ENCODE assay signal across 22 cellular contexts in the genomic region with DNA sequence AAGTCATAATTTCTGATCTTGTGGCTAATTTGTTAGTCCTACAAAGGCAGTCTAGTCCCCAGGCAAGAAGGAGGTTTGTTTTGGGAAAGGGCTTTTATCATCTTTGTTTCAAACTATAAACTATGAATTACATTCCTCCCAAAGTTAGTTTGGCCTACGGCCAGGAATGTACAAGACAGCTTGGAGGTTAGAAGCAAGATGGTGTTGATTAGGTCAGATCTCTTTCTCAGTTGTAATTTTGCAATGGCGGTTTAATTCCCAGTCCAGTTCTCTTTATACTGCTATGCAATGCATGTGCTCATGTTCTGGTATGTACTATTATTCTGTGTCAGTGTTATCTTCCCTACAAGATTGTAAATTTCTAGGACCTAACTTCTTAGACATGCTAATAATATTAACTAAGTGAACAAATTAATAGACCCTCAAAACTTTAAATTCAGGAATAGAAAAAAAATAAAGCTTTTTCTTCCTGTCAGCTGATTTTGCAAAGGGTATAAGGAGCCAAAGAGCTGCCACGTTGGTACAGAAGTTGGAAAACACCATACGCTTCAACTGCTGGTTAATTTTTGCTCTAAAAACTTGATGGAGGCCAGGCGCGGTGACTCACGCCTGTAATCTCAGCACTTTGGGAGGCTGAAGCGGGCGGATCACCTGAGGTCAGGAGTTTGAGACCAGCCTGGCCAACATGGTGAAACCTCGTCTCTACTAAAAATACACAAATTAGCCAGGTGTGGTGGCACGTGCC. TPM values are rescaled to one million over a fixed set of nuclear protein-coding genes. Genes with fewer than 3 reads are reported as not detected.
DNase-seq lines count a peak whose midpoint lies in the region; ATAC-seq and TF ChIP-seq lines count a peak whose summit lies in the region.
"Had no signal": no experiment of that assay in that cellular context is flagged by ENCODE, and none has a peak within 500 bp of the region (broad histone marks: within the 10 kb centered on the region; RNA-seq: fewer than 3 reads in every experiment).

No MANE protein-coding gene starts in this region.

- CTCF ChIA-PET in activated CD8-positive, alpha-beta memory T cell treated with anti-CD3 and anti-CD28 coated beads, Interleukin-2, amount 10 ng/mL, durations not matched to agents 7 days and 5 days (lab: Charles Lee): interaction anchor here (1.1 to 1.3 kb wide), 2 partner anchors 22 to 25 kb away, joined by 3 to 4 read pairs; no protein-coding TSS in a partner anchor

- no peaks in the 10 kb centered on the region for H3K4me1 ChIP-seq in uterus
- H3K4me1 ChIP-seq in gastrocnemius medialis: peaks cover 0 to 22% of the 10 kb centered on the region in 2 donors
- H3K4me1 ChIP-seq: BLaER1 had no signal

- no peaks in the 10 kb centered on the region for H3K9me3 ChIP-seq in SK-N-MC (ENCODE audit: low read depth, low read length)
- no peaks in the 10 kb centered on the region for H3K9me3 ChIP-seq in uterus
- no peaks in the 10 kb centered on the region for H3K9me3 ChIP-seq in gastrocnemius medialis
- H3K9me3 ChIP-seq: body of pancreas, upper lobe of left lung had no signal

- H3K36me3 Mint-ChIP-seq in activated CD8-positive, alpha-beta memory T cell treated with anti-CD3 and anti-CD28 coated beads, Interleukin-2, amount 10 ng/mL, durations not matched to agents 7 days and 5 days: peaks cover 12% of the 10 kb centered on the region

- peaks cover 27% of the 10 kb centered on the region for H3K4me1 Mint-ChIP-seq in activated CD8-positive, alpha-beta memory T cell treated with anti-CD3 and anti-CD28 coated beads, Interleukin-2, amount 10 ng/mL, durations not matched to agents 7 days and 5 days

- in situ Hi-C loops in gastrocnemius medialis (cut with MboI; ENCODE audit: low sequenced_read_pairs in 4 of 4): no loop called here

- H3K27me3 Mint-ChIP-seq in activated CD8-positive, alpha-beta memory T cell treated with anti-CD3 and anti-CD28 coated beads, Interleukin-2, amount 10 ng/mL, durations not matched to agents 7 days and 5 days: no peaks in the 10 kb centered on the region
- H3K27me3 Mint-ChIP-seq: activated naive CD8-positive, alpha-beta T cell treated with anti-CD3 and anti-CD28 coated beads for 36 hours; activated T-helper 17 cell treated with anti-CD3 and anti-CD28 coated beads, Interleukin-2, amount 50 U/mL, for 72 hours had no signal

- H3K27me3 ChIP-seq in uterus: no peaks in the 10 kb centered on the region
- no peaks in the 10 kb centered on the region for H3K27me3 ChIP-seq in gastrocnemius medialis
- H3K27me3 ChIP-seq: body of pancreas, upper lobe of left lung had no signal

- peak overlapping the region; percentile 58; the same call in 1 of the 2 replicates for H3K27ac ChIP-seq in SK-N-MC
- H3K27ac ChIP-seq in uterus: peak overlapping the region; percentile 59 to 80
- no peak overlapping the region for H3K27ac ChIP-seq in gastrocnemius medialis
- H3K27ac ChIP-seq: BLaER1, RWPE1 had no signal

- no peak overlapping the region for H3K9ac ChIP-seq in SK-N-MC (ENCODE audit: insufficient read length)
- H3K9ac ChIP-seq: BLaER1 had no signal

- no peak for DNase-seq in activated CD8-positive, alpha-beta memory T cell treated with anti-CD3 and anti-CD28 coated beads, Interleukin-2, amount 10 ng/mL, durations not matched to agents 7 days and 5 days
- no peak for DNase-seq in activated CD8-positive, alpha-beta memory T cell treated with anti-CD3 and anti-CD28 coated beads, Interleukin-2, amount 50 U/mL, for 4 hours
- DNase-seq in SK-N-MC (ENCODE audit: low read depth, low spot score) (no peak), fibroblast of the conjunctiva (ENCODE audit: low read depth) (peak; percentile 58), uterus (peak; percentile 35 to 50), SKM-1 (lab: John Stamatoyannopoulos, UW; ENCODE audit: unreplicated experiment) (no peak), gastrocnemius medialis (no peak)
- DNase-seq: 8988T; activated CD4-positive, alpha-beta T cell treated with anti-CD3 and anti-CD28 coated beads for 48 hours; activated naive CD8-positive, alpha-beta T cell treated with anti-CD3 and anti-CD28 coated beads for 36 hours; body of pancreas; DMS153; HCEC 1CT; NCI-H1105; NCI-H2081; occipital lobe; T-helper 1 cell had no signal

- intact Hi-C loops in uterus (cut with DNase I; ENCODE audit: low total_unique reads): no loop called here
- intact Hi-C loops in gastrocnemius medialis (cut with DNase I; ENCODE audit: low total_unique reads): loop anchor here (5.0 kb wide), 1 partner anchor 860 kb away; no protein-coding TSS in a partner anchor

- TF ChIP-seq POLR2A in uterus (IDR thresholded peaks at IDR 0.05): no peak
- no peak for TF ChIP-seq POLR2A in gastrocnemius medialis (IDR thresholded peaks at IDR 0.05)

- no peaks in the 10 kb centered on the region for H3K9me3 Mint-ChIP-seq in activated CD8-positive, alpha-beta memory T cell treated with anti-CD3 and anti-CD28 coated beads, Interleukin-2, amount 10 ng/mL, durations not matched to agents 7 days and 5 days (ENCODE audit: low read depth)
- H3K9me3 Mint-ChIP-seq: activated naive CD8-positive, alpha-beta T cell treated with anti-CD3 and anti-CD28 coated beads for 36 hours; activated T-helper 17 cell treated with anti-CD3 and anti-CD28 coated beads, Interleukin-2, amount 50 U/mL, for 72 hours had no signal

- no peaks in the 10 kb centered on the region for H3K36me3 ChIP-seq in SK-N-MC (ENCODE audit: insufficient read depth, low read length)
- H3K36me3 ChIP-seq in uterus: no peaks in the 10 kb centered on the region
- no peaks in the 10 kb centered on the region for H3K36me3 ChIP-seq in gastrocnemius medialis
- H3K36me3 ChIP-seq: BLaER1, upper lobe of left lung had no signal

- TF ChIP-seq CTCF in uterus (IDR thresholded peaks at IDR 0.05): no peak
- no peak for TF ChIP-seq CTCF in gastrocnemius medialis (IDR thresholded peaks at IDR 0.05 in 4 of 5, conservative IDR thresholded peaks at IDR 0.05 in 1 of 5)

- H3K4me3 ChIP-seq in SK-N-MC: no peak overlapping the region
- no peak overlapping the region for H3K4me3 ChIP-seq in uterus
- no peak overlapping the region for H3K4me3 ChIP-seq in gastrocnemius medialis
- H3K4me3 ChIP-seq: BLaER1, body of pancreas had no signal

- H3K27ac Mint-ChIP-seq in activated CD8-positive, alpha-beta memory T cell treated with anti-CD3 and anti-CD28 coated beads, Interleukin-2, amount 10 ng/mL, durations not matched to agents 7 days and 5 days: peak overlapping the region; percentile 21

- H3K4me3 Mint-ChIP-seq in activated CD8-positive, alpha-beta memory T cell treated with anti-CD3 and anti-CD28 coated beads, Interleukin-2, amount 10 ng/mL, durations not matched to agents 7 days and 5 days: no peak overlapping the region

- no peak for ATAC-seq in activated CD8-positive, alpha-beta memory T cell treated with anti-CD3 and anti-CD28 coated beads, Interleukin-2, amount 10 ng/mL, durations not matched to agents 7 days and 5 days
- no peak for ATAC-seq in GM21528 (IDR thresholded peaks at IDR 0.05; ENCODE audit: low FRiP score, unreplicated experiment)
- no peak for ATAC-seq in gastrocnemius medialis
- ATAC-seq: activated T-helper 17 cell treated with anti-CD3 and anti-CD28 coated beads, Interleukin-2, amount 50 U/mL, for 72 hours had no signal

RNA-seq across cellular contexts. Expression of a gene that starts 1.3 kb away (rescaled TPM):
- 10 to 100 TPM; 14.4 to 14.8 TPM for total RNA-seq in activated CD8-positive, alpha-beta memory T cell treated with anti-CD3 and anti-CD28 coated beads, Interleukin-2, amount 10 ng/mL, durations not matched to agents 7 days and 5 days
- total RNA-seq in uterus (10 to 100 TPM in 1 of 4 donors, 1 to 10 TPM in 3; 3.6 to 14.5 (median 6.1) TPM), gastrocnemius medialis (10 to 100 TPM in 2 of 4 donors, 1 to 10 TPM in 2; 6.2 to 19.5 (median 12.3) TPM)

RNA-seq across cellular contexts. Expression of a gene that starts 30.1 kb away (rescaled TPM):
- total RNA-seq in activated CD8-positive, alpha-beta memory T cell treated with anti-CD3 and anti-CD28 coated beads, Interleukin-2, amount 10 ng/mL, durations not matched to agents 7 days and 5 days: 100 to 1,000 TPM in 1 of 2 experiments, 10 to 100 TPM in 1; 71.3 to 150 TPM
- total RNA-seq in uterus: 10 to 100 TPM in 2 of 4 donors, 1 to 10 TPM in 2; 6.5 to 16.9 (median 11.4) TPM
- total RNA-seq in gastrocnemius medialis: 1 to 10 TPM in 1 of 4 donors, under 1 TPM in 3; 0.42 to 2.0 (median 0.65) TPM

Comparison
In these comparisons a context has a peak if more than half of its experiments do, and no peak if none do; other contexts are left out.
1. DNase-seq: peak in fibroblast of the conjunctiva (single experiment) and uterus (2 of 2); none in activated CD8-positive, alpha-beta memory T cell treated with anti-CD3 and anti-CD28 coated beads, Interleukin-2, amount 10 ng/mL, durations not matched to agents 7 days and 5 days (single experiment), activated CD8-positive, alpha-beta memory T cell treated with anti-CD3 and anti-CD28 coated beads, Interleukin-2, amount 50 U/mL, for 4 hours (single experiment), SK-N-MC (single experiment), SKM-1 (single experiment) and gastrocnemius medialis (0 of 2).
2. H3K27ac ChIP-seq: peak in SK-N-MC (single experiment) and uterus (2 of 2); none in gastrocnemius medialis (0 of 4).
3. RNA of a gene that starts 30.1 kb away (total RNA-seq): 71.3 to 150 TPM in activated CD8-positive, alpha-beta memory T cell treated with anti-CD3 and anti-CD28 coated beads, Interleukin-2, amount 10 ng/mL, durations not matched to agents 7 days and 5 days; 6.5 to 16.9 TPM in uterus and 0.42 to 2.0 TPM in gastrocnemius medialis; every median in the first group is over 4 times any median in the second.